Comparison of ENCODE assay signal across 17 cellular contexts in the genomic region with DNA sequence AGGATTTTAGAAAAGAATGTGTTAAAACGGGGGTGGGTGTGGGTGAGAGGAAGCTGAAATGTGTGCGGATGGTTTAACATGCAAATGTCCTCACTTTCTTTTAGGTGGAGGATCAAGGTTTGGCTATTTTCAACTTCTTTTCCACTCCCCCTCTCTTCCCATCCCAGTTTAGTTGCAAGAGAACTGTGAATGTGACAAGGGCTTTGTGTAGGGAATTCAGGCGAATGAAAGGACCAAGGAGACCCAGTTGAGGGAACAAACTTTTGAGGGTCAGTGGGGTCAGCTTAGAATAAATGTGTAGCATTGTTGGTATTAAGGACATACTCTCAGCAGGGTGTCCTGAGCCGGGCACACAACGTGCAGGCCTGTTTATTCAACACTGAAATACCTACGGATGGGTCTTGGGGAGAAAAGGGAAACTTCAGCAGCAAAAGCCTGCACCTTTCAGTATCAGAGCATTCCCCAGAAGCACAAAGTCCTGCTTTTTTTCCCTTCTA.
"Had no signal": no experiment of that assay in that cellular context is flagged by ENCODE, and none has a peak within 500 bp of the region (broad histone marks: within the 10 kb centered on the region; RNA-seq: fewer than 3 reads in every experiment).

No MANE protein-coding gene starts in this region.

- H3K27ac Mint-ChIP-seq: activated CD4-positive, alpha-beta T cell treated with anti-CD3 and anti-CD28 coated beads, Interleukin-2, amount 10 ng/mL, durations not matched to agents 7 days and 5 days; activated naive CD4-positive, alpha-beta T cell treated with anti-CD3 and anti-CD28 coated beads, Interleukin-2, amount 10 ng/mL, durations not matched to agents 7 days and 5 days; activated T-helper 2 cell treated with anti-CD3 and anti-CD28 coated beads, Interferon-gamma antibody, Interleukin-2, Interleukin-4, amounts not matched to agents 10 μg/mL and 5 μg/mL and 100 μg/mL, durations not matched to agents 14 hours and 24 hours and 36 hours; dendritic cell treated with granulocyte-macrophage colony-stimulating factor and Interleukin-4, amounts not matched to agents 40 ng/mL and 50 ng/mL, for 4 days; natural killer cell treated with Interleukin-12 subunit alpha and Interleukin-12 subunit beta and Interleukin-15 and Interleukin-18, amount 100 ng/mL, for 72 hours; stimulated activated memory B cell treated with anti-CD40 and anti-IgM and Interleukin-4, amounts not matched to agents 10 μg/mL and 1 μg/mL and 100 μg/mL, for 72 hours had no signal

- H3K4me3 Mint-ChIP-seq: activated CD4-positive, alpha-beta T cell treated with anti-CD3 and anti-CD28 coated beads, Interleukin-2, amount 10 ng/mL, durations not matched to agents 7 days and 5 days; activated naive CD4-positive, alpha-beta T cell treated with anti-CD3 and anti-CD28 coated beads, Interleukin-2, amount 10 ng/mL, durations not matched to agents 7 days and 5 days; central memory CD8-positive, alpha-beta T cell; dendritic cell treated with granulocyte-macrophage colony-stimulating factor and Interleukin-4, amounts not matched to agents 40 ng/mL and 50 ng/mL, for 4 days; natural killer cell treated with Interleukin-12 subunit alpha and Interleukin-12 subunit beta and Interleukin-15 and Interleukin-18, amount 100 ng/mL, for 72 hours; stimulated activated memory B cell treated with anti-CD40 and anti-IgM and Interleukin-4, amounts not matched to agents 10 μg/mL and 1 μg/mL and 100 μg/mL, for 72 hours had no signal

- H3K36me3 ChIP-seq: esophagus muscularis mucosa, pancreas had no signal

- H3K27me3 ChIP-seq: esophagus muscularis mucosa, pancreas had no signal

- H3K9me3 ChIP-seq: esophagus muscularis mucosa, pancreas had no signal

- H3K4me1 Mint-ChIP-seq: activated CD4-positive, alpha-beta T cell treated with anti-CD3 and anti-CD28 coated beads, Interleukin-2, amount 10 ng/mL, durations not matched to agents 7 days and 5 days; activated naive CD4-positive, alpha-beta T cell treated with anti-CD3 and anti-CD28 coated beads, Interleukin-2, amount 10 ng/mL, durations not matched to agents 7 days and 5 days; central memory CD8-positive, alpha-beta T cell; stimulated activated memory B cell treated with anti-CD40 and anti-IgM and Interleukin-4, amounts not matched to agents 10 μg/mL and 1 μg/mL and 100 μg/mL, for 72 hours had no signal

- H3K4me1 ChIP-seq: esophagus muscularis mucosa had no signal

- H3K9me3 Mint-ChIP-seq: activated CD4-positive, alpha-beta T cell treated with anti-CD3 and anti-CD28 coated beads, Interleukin-2, amount 10 ng/mL, durations not matched to agents 7 days and 5 days; activated T-helper 2 cell treated with anti-CD3 and anti-CD28 coated beads, Interferon-gamma antibody, Interleukin-2, Interleukin-4, amounts not matched to agents 10 μg/mL and 5 μg/mL and 100 μg/mL, durations not matched to agents 14 hours and 24 hours and 36 hours; central memory CD8-positive, alpha-beta T cell; dendritic cell treated with granulocyte-macrophage colony-stimulating factor and Interleukin-4, amounts not matched to agents 40 ng/mL and 50 ng/mL, for 4 days; natural killer cell treated with Interleukin-12 subunit alpha and Interleukin-12 subunit beta and Interleukin-15 and Interleukin-18, amount 100 ng/mL, for 72 hours had no signal

- H3K36me3 Mint-ChIP-seq: activated naive CD4-positive, alpha-beta T cell treated with anti-CD3 and anti-CD28 coated beads, Interleukin-2, amount 10 ng/mL, durations not matched to agents 7 days and 5 days; natural killer cell treated with Interleukin-12 subunit alpha and Interleukin-12 subunit beta and Interleukin-15 and Interleukin-18, amount 100 ng/mL, for 72 hours; stimulated activated memory B cell treated with anti-CD40 and anti-IgM and Interleukin-4, amounts not matched to agents 10 μg/mL and 1 μg/mL and 100 μg/mL, for 72 hours had no signal

- DNase-seq: activated CD4-positive, alpha-beta T cell treated with anti-CD3 and anti-CD28 coated beads, Interleukin-2, amount 10 ng/mL, durations not matched to agents 7 days and 5 days; activated CD4-positive, CD25-positive, alpha-beta regulatory T cell; activated naive CD4-positive, alpha-beta T cell treated with anti-CD3 and anti-CD28 coated beads, Interleukin-2, amount 10 ng/mL, durations not matched to agents 7 days and 5 days; activated T-cell treated with anti-CD3 and anti-CD28 coated beads for 4 hours; glutamatergic neuron; islet precursor cell; pancreas; substantia nigra; T-helper 2 cell had no signal

- ATAC-seq: left lobe of liver; natural killer cell treated with Interleukin-12 subunit alpha and Interleukin-12 subunit beta and Interleukin-15 and Interleukin-18, amount 100 ng/mL, for 72 hours; stimulated activated memory B cell treated with anti-CD40 and anti-IgM and Interleukin-4, amounts not matched to agents 10 μg/mL and 1 μg/mL and 100 μg/mL, for 72 hours had no signal

- H3K4me3 ChIP-seq: esophagus muscularis mucosa, pancreas, skin epidermis had no signal

- H3K27ac ChIP-seq: esophagus muscularis mucosa, skin epidermis had no signal

- H3K27me3 Mint-ChIP-seq: activated CD4-positive, alpha-beta T cell treated with anti-CD3 and anti-CD28 coated beads, Interleukin-2, amount 10 ng/mL, durations not matched to agents 7 days and 5 days; activated naive CD4-positive, alpha-beta T cell treated with anti-CD3 and anti-CD28 coated beads, Interleukin-2, amount 10 ng/mL, durations not matched to agents 7 days and 5 days; dendritic cell treated with granulocyte-macrophage colony-stimulating factor and Interleukin-4, amounts not matched to agents 40 ng/mL and 50 ng/mL, for 4 days had no signal
